Comparison of ENCODE assay signal across 9 cellular contexts in the genomic region with DNA sequence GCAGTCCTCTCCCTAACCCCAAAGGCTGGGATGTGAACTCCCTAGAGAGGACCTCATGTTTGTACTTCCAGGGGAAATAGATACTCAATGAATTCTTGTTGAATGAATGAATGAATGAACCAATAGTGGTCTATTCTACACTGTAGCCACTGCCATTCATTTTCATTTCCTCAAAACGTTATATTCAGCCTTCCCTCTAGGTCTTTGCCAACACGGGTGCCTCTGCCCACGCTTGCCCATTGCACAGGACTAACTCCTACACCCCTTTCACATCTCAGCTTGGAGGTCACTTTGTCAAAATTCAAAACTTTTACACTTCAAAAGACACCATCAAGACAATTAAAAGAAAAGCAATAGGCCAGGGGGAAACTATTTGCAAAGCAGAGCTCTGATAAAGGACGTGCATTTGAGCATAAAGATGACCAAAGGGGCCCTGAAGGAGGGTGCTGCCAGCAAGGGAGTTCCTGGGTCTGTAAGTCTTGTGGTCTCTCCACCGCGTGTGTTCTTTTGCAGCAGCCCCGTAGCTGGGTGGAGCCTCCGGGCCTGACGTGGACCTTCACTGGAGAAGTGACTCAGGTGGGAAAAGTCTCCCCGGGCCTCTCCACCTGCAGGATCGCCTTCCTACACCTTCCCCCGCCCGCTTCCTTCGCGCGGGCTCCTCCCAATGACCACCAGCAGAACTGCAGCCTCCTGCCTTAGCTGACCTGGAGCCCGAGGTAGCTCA. TPM values are rescaled to one million over a fixed set of nuclear protein-coding genes. Genes with fewer than 3 reads are reported as not detected.
DNase-seq lines count a peak whose midpoint lies in the region; ATAC-seq and TF ChIP-seq lines count a peak whose summit lies in the region.
"Had no signal": no experiment of that assay in that cellular context is flagged by ENCODE, and none has a peak within 500 bp of the region (broad histone marks: within the 10 kb centered on the region; RNA-seq: fewer than 3 reads in every experiment).

No MANE protein-coding gene starts in this region.

- no peak overlapping the region for H3K4me3 Mint-ChIP-seq in Calu3 (ENCODE audit: low read depth, unreplicated experiment)
- no peak overlapping the region for H3K4me3 Mint-ChIP-seq in neural crest cell

- intact Hi-C loops in Calu3 (cut with micrococcal nuclease; ENCODE audit: unreplicated experiment), result loop anchor here (2.0 kb wide), 1 partner anchor 60 kb away; no protein-coding TSS in a partner anchor

- peak; percentile 81 for DNase-seq in Calu3
- DNase-seq in LNCaP clone FGC (ENCODE audit: low read depth), result no peak
- peak; percentile 60 for DNase-seq in RPMI8226
- peak; percentile 47 for DNase-seq in dermis blood vessel endothelial cell
- peak; percentile 49 for DNase-seq in neural crest cell (ENCODE audit: low read depth, low spot score)
- DNase-seq in inferior parietal cortex (ENCODE audit: extremely low spot score), result no peak
- DNase-seq: left cardiac atrium had no signal

- peaks cover 73% of the 10 kb centered on the region for H3K27me3 Mint-ChIP-seq in Calu3 (ENCODE audit: unreplicated experiment)
- peaks cover 60% of the 10 kb centered on the region for H3K27me3 Mint-ChIP-seq in neural crest cell (ENCODE audit: low read depth)

- TF ChIP-seq CTCF in Calu3 (IDR thresholded peaks at IDR 0.05; ENCODE audit: unreplicated experiment) (peak; percentile 66), LNCaP clone FGC (IDR thresholded peaks at IDR 0.05; ENCODE audit: control insufficient read depth, extremely low read depth, insufficient read depth) (peak; percentile 96), neural crest cell (conservative IDR thresholded peaks at IDR 0.05) (peak; percentile 70)

- H3K4me3 ChIP-seq in LNCaP clone FGC (ENCODE audit: low read depth, low read length), result no peak overlapping the region

- CTCF ChIA-PET in Calu3 (lab: Charles Lee), result interaction anchor here (0.5 to 2.0 kb wide), 20 partner anchors 9 to 343 kb away, joined by 3 to 20 read pairs (median 3); a partner anchor contains a TSS

- H3K36me3 Mint-ChIP-seq in Calu3 (ENCODE audit: insufficient read depth, unreplicated experiment), result no peaks in the 10 kb centered on the region
- no peaks in the 10 kb centered on the region for H3K36me3 Mint-ChIP-seq in neural crest cell (ENCODE audit: low read depth)

- ATAC-seq in GM19395 (IDR thresholded peaks at IDR 0.05; ENCODE audit: unreplicated experiment), result peak; percentile 76
- no peak for ATAC-seq in GM18870 (IDR thresholded peaks at IDR 0.05; ENCODE audit: unreplicated experiment)

- H3K27ac Mint-ChIP-seq in Calu3 (ENCODE audit: unreplicated experiment) (no peak overlapping the region), neural crest cell (ENCODE audit: unreplicated experiment) (peak overlapping the region; percentile 47)

- no peaks in the 10 kb centered on the region for H3K9me3 Mint-ChIP-seq in Calu3 (ENCODE audit: low read depth, unreplicated experiment)
- no peaks in the 10 kb centered on the region for H3K9me3 Mint-ChIP-seq in neural crest cell

- BruUV-seq in Calu3 (replicated peaks; lab: Mats Ljungman, UMichigan), result no TSS peak

- H3K4me1 Mint-ChIP-seq in Calu3 (ENCODE audit: low read depth, unreplicated experiment), result no peaks in the 10 kb centered on the region
- H3K4me1 Mint-ChIP-seq in neural crest cell, result peaks cover 5% of the 10 kb centered on the region

RNA-seq across cellular contexts. Expression of a gene that starts 31.5 kb away (rescaled TPM):
- total RNA-seq in Calu3 (2022) (1.1 and 2.1 TPM in 2 replicates), dermis blood vessel endothelial cell (under 0.01 TPM in 1 of 2 replicates, not detected in the other), neural crest cell (0.59 and 0.91 TPM in 2 replicates)
- total RNA-seq: left cardiac atrium had no signal

RNA-seq across cellular contexts. Expression of a gene that starts 57.9 kb away (rescaled TPM):
- total RNA-seq in Calu3 (2022) (not detected in 2 replicates), dermis blood vessel endothelial cell (0.05 TPM in 1 of 2 replicates, not detected in the other), neural crest cell (not detected in 2 replicates)
- total RNA-seq: left cardiac atrium had no signal

Comparison
In these comparisons a context has a peak if more than half of its experiments do, and no peak if none do; other contexts are left out.
1. DNase-seq: peak in Calu3 (single experiment), RPMI8226 (single experiment), dermis blood vessel endothelial cell (single experiment) and neural crest cell (single experiment); none in LNCaP clone FGC (single experiment) and inferior parietal cortex (single experiment).
2. Peak in every context shown above with its lines, with median percentiles within 50 percentile points of each other: CTCF ChIP-seq.